ENCODE assay signal across 19 cellular contexts in the genomic region with DNA sequence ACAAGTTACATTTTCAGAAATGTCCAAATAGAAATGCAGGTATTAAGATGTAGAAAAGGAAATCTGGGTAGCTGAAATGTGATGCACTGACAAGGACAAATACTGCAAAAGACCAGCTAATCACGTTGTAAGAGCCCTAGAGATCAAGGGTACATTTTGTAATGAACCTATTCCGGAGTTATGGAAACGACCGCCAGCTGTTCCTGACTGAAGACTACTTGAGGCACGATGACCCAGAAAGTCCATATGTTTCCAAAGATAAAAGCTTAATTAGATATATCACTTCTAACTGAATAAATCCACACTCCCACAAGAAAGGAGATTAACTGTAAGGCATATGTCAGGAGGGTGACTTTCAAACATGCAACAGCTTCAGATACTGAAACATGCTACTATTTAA.
"Had no signal": no experiment of that assay in that cellular context is flagged by ENCODE, and none has a peak within 500 bp of the region (broad histone marks: within the 10 kb centered on the region; RNA-seq: fewer than 3 reads in every experiment).

No MANE protein-coding gene starts in this region.

- FAIRE-seq: keratinocyte, urothelium cell line had no signal

- DNase-seq: activated B cell treated with CpG ODN at 0.5 μM for 24 hours; activated CD4-positive, alpha-beta T cell treated with anti-CD3 and anti-CD28 coated beads for 48 hours; activated CD8-positive, alpha-beta T cell treated with anti-CD3 and anti-CD28 coated beads for 36 hours; activated naive CD4-positive, alpha-beta T cell treated with Interleukin-2 at 50 U/mL for 16 hours; activated naive CD8-positive, alpha-beta T cell treated with anti-CD3 and anti-CD28 coated beads, Interleukin-2, amount 10 ng/mL, durations not matched to agents 7 days and 5 days; activated T-cell treated with anti-CD3 and anti-CD28 coated beads, Interleukin-2, amount 50 U/mL, for 24 hours; endodermal cell; foreskin keratinocyte; hippocampal formation; mammary epithelial cell; occipital lobe; stimulated activated CD4-positive, alpha-beta T cell treated with anti-CD3 and anti-CD28 coated beads, Interleukin-12 subunit alpha, Interleukin-12 subunit beta, amount 100 ng/mL, for 4 hours; stimulated activated CD4-positive, alpha-beta T cell treated with anti-CD3 and anti-CD28 coated beads, Interleukin-1b, Interleukin-23, amount 100 ng/mL, for 48 hours; stimulated activated naive CD8-positive, alpha-beta T cell treated with anti-CD3 and anti-CD28 coated beads, Interleukin-15, Interleukin-2, amounts not matched to agents 100 U/mL and 50 U/mL, for 24 hours; substantia nigra had no signal

- ATAC-seq: activated CD8-positive, alpha-beta T cell treated with anti-CD3 and anti-CD28 coated beads for 36 hours; body of pancreas; foreskin keratinocyte; left lobe of liver; stimulated activated naive CD8-positive, alpha-beta T cell treated with anti-CD3 and anti-CD28 coated beads, Interleukin-15, Interleukin-2, amounts not matched to agents 100 U/mL and 50 U/mL, for 24 hours had no signal
